ENCODE assay signal across 15 cellular contexts in the genomic region with DNA sequence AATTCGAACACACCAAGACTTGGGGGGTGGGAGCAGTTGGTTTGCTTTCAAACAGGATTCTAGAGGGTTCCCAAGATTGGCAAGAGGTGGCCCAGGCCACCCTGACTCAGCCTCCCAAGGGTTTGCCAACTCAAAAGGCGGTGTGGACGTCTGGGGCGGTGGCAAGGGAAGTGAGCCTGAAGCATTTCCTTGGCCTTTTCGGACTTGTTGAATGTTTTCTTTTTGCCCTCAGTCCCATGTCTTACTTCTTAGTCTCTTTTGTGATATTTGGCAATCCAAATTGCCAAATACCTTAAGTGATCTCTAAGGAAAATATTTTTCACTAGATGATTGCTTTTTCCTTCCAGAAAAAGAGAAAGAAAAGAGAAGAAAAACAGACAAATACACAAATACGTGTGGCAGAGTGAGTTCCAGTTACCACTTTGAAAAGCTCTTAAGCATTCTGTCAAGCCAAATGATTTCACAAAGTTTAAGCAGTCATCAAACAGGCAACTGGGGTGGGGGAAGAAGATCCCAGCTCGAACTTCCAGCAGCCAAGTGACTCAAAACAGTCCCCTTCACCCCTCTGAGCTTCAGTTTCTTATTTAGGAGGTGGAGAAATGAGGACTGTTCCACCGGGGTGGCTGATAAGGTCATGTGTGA.
A peak's percentile ranks its signal among the peaks of the same experiment; 100 is the strongest.
DNase-seq lines count a peak whose midpoint lies in the region; ATAC-seq and TF ChIP-seq lines count a peak whose summit lies in the region.
"Had no signal": no experiment of that assay in that cellular context is flagged by ENCODE, and none has a peak within 500 bp of the region (broad histone marks: within the 10 kb centered on the region; RNA-seq: fewer than 3 reads in every experiment).

No MANE protein-coding gene starts in this region.

- H3K79me2 ChIP-seq in SK-N-SH (ENCODE audit: insufficient read depth) (no peaks in the 10 kb centered on the region), trophoblast cell (ENCODE audit: control insufficient read depth, insufficient read depth, low read length, poor library complexity) (no peaks in the 10 kb centered on the region)

- no peak overlapping the region for H3K4me2 ChIP-seq in SK-N-SH
- H3K4me2 ChIP-seq in trophoblast cell (ENCODE audit: low read length) = no peak overlapping the region

- H2AFZ ChIP-seq in SK-N-SH (ENCODE audit: low read depth) = peak overlapping the region; percentile 23; the same call in 1 of the 2 replicates
- H2AFZ ChIP-seq in trophoblast cell (ENCODE audit: insufficient read depth, low read length, poor library complexity) = no peak overlapping the region

- no peaks in the 10 kb centered on the region for H3K79me1 ChIP-seq in trophoblast cell (ENCODE audit: low read length)

- H3K4me1 ChIP-seq in SK-N-SH (ENCODE audit: control insufficient read depth in 1 of 2, insufficient read depth in 2 of 2, low read depth in 1 of 2, low read length in 1 of 2) (peaks cover 7 to 8% of the 10 kb centered on the region in 2 experiments), trophoblast cell (ENCODE audit: control insufficient read depth in 1 of 2, insufficient read depth in 2 of 2, low read length in 2 of 2) (peaks cover 5 to 6% of the 10 kb centered on the region in 2 experiments)

- CTCF ChIA-PET in SK-N-SH (lab: Yijun Ruan, JAX) = interaction anchor here (0.9 to 1.2 kb wide), 2 partner anchors 11 to 214 kb away, joined by 3 to 4 read pairs; no protein-coding TSS in a partner anchor

- no peaks in the 10 kb centered on the region for H4K20me1 ChIP-seq in SK-N-SH (ENCODE audit: insufficient read depth)

- H3K4me3 ChIP-seq in SK-N-SH (ENCODE audit: low read depth in 2 of 2, low read length in 1 of 2) = no peak overlapping the region
- H3K4me3 ChIP-seq in fibroblast of villous mesenchyme (ENCODE audit: low read depth, low read length) = no peak overlapping the region
- H3K4me3 ChIP-seq in trophoblast cell (ENCODE audit: low read depth, low read length) = no peak overlapping the region
- H3K4me3 ChIP-seq: SK-N-MC had no signal

- H2AK5ac ChIP-seq in trophoblast cell (ENCODE audit: low read length) = peak overlapping the region; percentile 11

- H4K12ac ChIP-seq in trophoblast cell (ENCODE audit: low read depth, low read length) = no peak overlapping the region

- TF ChIP-seq CTCF in SK-N-SH (IDR thresholded peaks at IDR 0.05) (no peak), fibroblast of villous mesenchyme (IDR thresholded peaks at IDR 0.05; ENCODE audit: insufficient read depth, low read depth, low read length) (no peak)

- ATAC-seq in SK-N-SH treated with all-trans-retinoic acid at 6 μM for 48 hours (no peak), HG02623 (IDR thresholded peaks at IDR 0.05; ENCODE audit: unreplicated experiment) (no peak)
- ATAC-seq: HepG2 had no signal

- H4K8ac ChIP-seq in trophoblast cell (ENCODE audit: low read depth, low read length) = no peak overlapping the region

- H4K91ac ChIP-seq in trophoblast cell (ENCODE audit: low read depth, low read length) = peak overlapping the region; percentile 19

- POLR2A ChIA-PET in SK-N-SH (lab: Yijun Ruan, JAX) = no interaction called here

- H2BK120ac ChIP-seq in trophoblast cell (ENCODE audit: insufficient read depth, low read length, poor library complexity) = no peak overlapping the region

- no peak overlapping the region for H3K27ac ChIP-seq in SK-N-SH (ENCODE audit: low read depth in 2 of 2, low read length in 1 of 2)
- H3K27ac ChIP-seq in trophoblast cell (ENCODE audit: low read depth, low read length) = no peak overlapping the region
- H3K27ac ChIP-seq: 22Rv1, SK-N-MC had no signal

- no peak overlapping the region for H3K4ac ChIP-seq in trophoblast cell (ENCODE audit: low read depth, low read length)

- H2BK5ac ChIP-seq in trophoblast cell (ENCODE audit: low read depth, low read length, poor library complexity) = no peak overlapping the region

- 80% methylated on average over 8 of the region's 8 CpGs for WGBS in SK-N-SH (ENCODE audit: low lambda C conversion rate)
- WGBS in trophoblast cell (ENCODE audit: extremely low coverage, insufficient coverage, insufficient read length) = no CpG with 5 or more reads among the region's 8 CpGs

- no peak overlapping the region for H3K23ac ChIP-seq in trophoblast cell (ENCODE audit: low read length)

- H3K27me3 ChIP-seq in SK-N-SH (ENCODE audit: insufficient read depth) = no peaks in the 10 kb centered on the region
- no peaks in the 10 kb centered on the region for H3K27me3 ChIP-seq in trophoblast cell (ENCODE audit: insufficient read depth, low read length)

- H3K14ac ChIP-seq in trophoblast cell (ENCODE audit: low read length) = no peak overlapping the region

- peaks cover 4% of the 10 kb centered on the region for H3F3A ChIP-seq in SK-N-SH (replicated peaks; ENCODE audit: insufficient read depth)

- H3K9me3 ChIP-seq in SK-N-SH = no peaks in the 10 kb centered on the region
- peaks cover under 1% of the 10 kb centered on the region for H3K9me3 ChIP-seq in trophoblast cell (ENCODE audit: insufficient read depth, low read depth, low read length)

- H2BK12ac ChIP-seq in trophoblast cell (ENCODE audit: low read length) = peak overlapping the region; percentile 59

- no peak for TF ChIP-seq RAD21 in SK-N-SH (IDR thresholded peaks at IDR 0.05; ENCODE audit: low read length)

- H3K9me2 ChIP-seq in SK-N-SH = no peaks in the 10 kb centered on the region

- no peaks in the 10 kb centered on the region for H3K36me3 ChIP-seq in SK-N-SH (replicated peaks in 1 of 2; ENCODE audit: control insufficient read depth in 1 of 2, insufficient read depth in 2 of 2, low read length in 1 of 2)
- no peaks in the 10 kb centered on the region for H3K36me3 ChIP-seq in trophoblast cell (ENCODE audit: control insufficient read depth in 1 of 2, insufficient read depth in 2 of 2, low read length in 2 of 2)

- TF ChIP-seq EP300 in SK-N-SH (IDR thresholded peaks at IDR 0.05; ENCODE audit: borderline replicate concordance in 1 of 2, low read depth in 1 of 2, low read length in 1 of 2) = no peak

- no peak overlapping the region for H3K9ac ChIP-seq in SK-N-SH
- H3K9ac ChIP-seq in trophoblast cell (ENCODE audit: low read length) = no peak overlapping the region

- H3K18ac ChIP-seq in trophoblast cell (ENCODE audit: low read length) = no peak overlapping the region

- DNase-seq in SK-N-SH (no peak), fibroblast of villous mesenchyme (ENCODE audit: low read depth) (peak; percentile 45), trophoblast cell (peak in 1 of 2 donors; percentile 17), NCI-H2107 treated with DMSO at 0.1 percent for 48 hours (lab: John Stamatoyannopoulos, UW; ENCODE audit: unreplicated experiment) (no peak), NCI-H1930 (lab: John Stamatoyannopoulos, UW) (no peak), SKM-1 (lab: John Stamatoyannopoulos, UW; ENCODE audit: unreplicated experiment) (no peak)
- DNase-seq: activated B cell treated with CpG ODN at 0.5 μM for 24 hours; kidney; NCI-H526 treated with DMSO at 0.1 percent for 48 hours; stimulated activated CD4-positive, alpha-beta T cell treated with anti-CD3 and anti-CD28 coated beads, Interleukin-4, amount 100 ng/mL, for 1 hour had no signal

TF ChIP-seq in SK-N-SH, 30 proteins besides CTCF, POLR2A, EP300 and RAD21 (continues in another document):
- no peak for TF ChIP-seq FOSL2 (IDR thresholded peaks at IDR 0.05; ENCODE audit: borderline replicate concordance, low read depth)
- no peak for TF ChIP-seq RFX5 (IDR thresholded peaks at IDR 0.05; ENCODE audit: low read length)
- TF ChIP-seq JUND (IDR thresholded peaks at IDR 0.05) = no peak

TF ChIP-seq in SK-N-SH treated with all-trans-retinoic acid at 6 μM for 48 hours, 23 proteins besides CTCF, POLR2A, EP300 and RAD21 (continues in another document):
- TF ChIP-seq RARB (CRISPR knock-in tag; IDR thresholded peaks at IDR 0.05) = no peak
- no peak for TF ChIP-seq CSDC2 (CRISPR knock-in tag; IDR thresholded peaks at IDR 0.05)
- TF ChIP-seq PATZ1 (CRISPR knock-in tag; IDR thresholded peaks at IDR 0.05; ENCODE audit: borderline replicate concordance) = no peak
- TF ChIP-seq, protein P1, sequence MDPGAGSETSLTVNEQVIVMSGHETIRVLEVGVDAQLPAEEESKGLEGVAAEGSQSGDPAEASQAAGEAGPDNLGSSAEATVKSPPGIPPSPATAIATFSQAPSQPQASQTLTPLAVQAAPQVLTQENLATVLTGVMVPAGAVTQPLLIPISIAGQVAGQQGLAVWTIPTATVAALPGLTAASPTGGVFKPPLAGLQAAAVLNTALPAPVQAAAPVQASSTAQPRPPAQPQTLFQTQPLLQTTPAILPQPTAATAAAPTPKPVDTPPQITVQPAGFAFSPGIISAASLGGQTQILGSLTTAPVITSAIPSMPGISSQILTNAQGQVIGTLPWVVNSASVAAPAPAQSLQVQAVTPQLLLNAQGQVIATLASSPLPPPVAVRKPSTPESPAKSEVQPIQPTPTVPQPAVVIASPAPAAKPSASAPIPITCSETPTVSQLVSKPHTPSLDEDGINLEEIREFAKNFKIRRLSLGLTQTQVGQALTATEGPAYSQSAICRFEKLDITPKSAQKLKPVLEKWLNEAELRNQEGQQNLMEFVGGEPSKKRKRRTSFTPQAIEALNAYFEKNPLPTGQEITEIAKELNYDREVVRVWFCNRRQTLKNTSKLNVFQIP (CRISPR knock-in tag; IDR thresholded peaks at IDR 0.05; ENCODE audit: borderline replicate concordance, low read depth) = no peak
- no peak for TF ChIP-seq ESRRG (CRISPR knock-in tag; IDR thresholded peaks at IDR 0.05)
- TF ChIP-seq TOX (CRISPR knock-in tag; IDR thresholded peaks at IDR 0.05; ENCODE audit: borderline replicate concordance) = no peak
- no peak for TF ChIP-seq GLIS3 (CRISPR knock-in tag; IDR thresholded peaks at IDR 0.05)
- TF ChIP-seq ZFP30 (CRISPR knock-in tag; IDR thresholded peaks at IDR 0.05) = no peak
- TF ChIP-seq PPARA (CRISPR knock-in tag; IDR thresholded peaks at IDR 0.05; ENCODE audit: borderline replicate concordance) = no peak
- no peak for TF ChIP-seq ZNF70 (CRISPR knock-in tag; IDR thresholded peaks at IDR 0.05)
